Comparison of ENCODE assay signal across 27 cellular contexts in the genomic region with DNA sequence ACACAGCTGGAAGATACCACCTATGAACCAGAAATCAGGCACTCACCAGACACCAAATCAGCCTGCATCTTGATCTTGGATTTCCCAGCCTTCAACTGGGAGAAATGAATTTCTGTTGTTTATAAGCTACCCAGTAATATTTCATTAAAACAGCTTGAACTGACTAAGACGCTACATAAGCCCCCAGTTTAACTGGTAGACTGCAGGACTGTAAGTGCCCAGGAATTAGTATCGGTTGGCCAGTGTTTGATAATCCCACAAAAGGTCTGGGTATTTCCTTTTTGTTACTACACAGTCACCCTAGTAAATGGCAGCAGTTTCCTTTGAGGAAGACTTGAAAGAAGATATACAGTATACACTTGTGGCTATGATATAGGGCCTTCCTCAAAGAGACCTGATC. TPM values are rescaled to one million over a fixed set of nuclear protein-coding genes. Genes with fewer than 3 reads are reported as not detected.
DNase-seq lines count a peak whose midpoint lies in the region; ATAC-seq and TF ChIP-seq lines count a peak whose summit lies in the region.
"Had no signal": no experiment of that assay in that cellular context is flagged by ENCODE, and none has a peak within 500 bp of the region (broad histone marks: within the 10 kb centered on the region; RNA-seq: fewer than 3 reads in every experiment).

No MANE protein-coding gene starts in this region.

- H2AFZ ChIP-seq in hepatocyte (no peak overlapping the region), smooth muscle cell (ENCODE audit: low read depth) (peak overlapping the region; percentile 10), Karpas-422 (ENCODE audit: low read length) (no peak overlapping the region)
- H2AFZ ChIP-seq: parathyroid adenoma had no signal

- H3K27me3 Mint-ChIP-seq in HFFc6 (ENCODE audit: insufficient read depth) (no peaks in the 10 kb centered on the region; the same call in 1 of the 2 replicates), mesothelial cell of epicardium (ENCODE audit: low read depth) (peaks cover 2% of the 10 kb centered on the region)

- H3K36me3 Mint-ChIP-seq in HFFc6 (ENCODE audit: low read depth): no peaks in the 10 kb centered on the region
- no peaks in the 10 kb centered on the region for H3K36me3 Mint-ChIP-seq in mesothelial cell of epicardium
- H3K36me3 Mint-ChIP-seq: activated naive CD4-positive, alpha-beta T cell treated with anti-CD3 and anti-CD28 coated beads, Interleukin-2, amount 50 U/mL, for 72 hours; CD4-positive, alpha-beta memory T cell had no signal

- H3K9me3 Mint-ChIP-seq in HFFc6: no peaks in the 10 kb centered on the region
- no peaks in the 10 kb centered on the region for H3K9me3 Mint-ChIP-seq in mesothelial cell of epicardium
- H3K9me3 Mint-ChIP-seq: activated naive CD4-positive, alpha-beta T cell treated with anti-CD3 and anti-CD28 coated beads, Interleukin-2, amount 50 U/mL, for 72 hours; activated T-helper 17 cell treated with anti-CD3 and anti-CD28 coated beads, Interleukin-2, amount 50 U/mL, for 72 hours; CD4-positive, alpha-beta memory T cell; central memory CD8-positive, alpha-beta T cell; nephron progenitor cell; stimulated activated naive CD8-positive, alpha-beta T cell treated with anti-CD3 and anti-CD28 coated beads, Interleukin-15, amount 100 ng/mL, for 72 hours had no signal

- DNase-seq in HFFc6 (no peak), SJSA1 (ENCODE audit: low read depth in 1 of 2, low spot score in 2 of 2) (no peak), hepatocyte (ENCODE audit: low spot score) (no peak), smooth muscle cell (lab: John Stamatoyannopoulos, UW; ENCODE audit: unreplicated experiment) (no peak), Karpas-422 (no peak), mesothelial cell of epicardium (ENCODE audit: low spot score in 2 of 2, unreplicated experiment in 2 of 2) (no peak)
- DNase-seq: activated CD4-positive, alpha-beta T cell treated with anti-CD3 and anti-CD28 coated beads, Interleukin-2, amount 50 U/mL, for 4 hours; activated CD4-positive, CD25-positive, alpha-beta regulatory T cell; activated CD8-positive, alpha-beta memory T cell treated with anti-CD3 and anti-CD28 coated beads, Interleukin-2, amount 50 U/mL, for 4 hours; CD4-positive, alpha-beta memory T cell; GOT3; hippocampal formation; left ventricle myocardium superior; NCI-H1105 treated with DMSO at 0.1 percent for 48 hours; NCI-H2081; NCI-H774; nephron progenitor cell; right cardiac atrium; stimulated activated naive CD8-positive, alpha-beta T cell treated with anti-CD3 and anti-CD28 coated beads, Interleukin-15, amount 100 ng/mL, for 72 hours; thyroid gland had no signal

- peaks cover 9% of the 10 kb centered on the region for H3F3A ChIP-seq in smooth muscle cell (ENCODE audit: low read depth)

- H3K79me2 ChIP-seq in hepatocyte: no peaks in the 10 kb centered on the region
- H3K79me2 ChIP-seq in smooth muscle cell (ENCODE audit: low read depth): no peaks in the 10 kb centered on the region
- H3K79me2 ChIP-seq in Karpas-422 (ENCODE audit: low read length): no peaks in the 10 kb centered on the region
- H3K79me2 ChIP-seq: parathyroid adenoma had no signal

- H3K27ac Mint-ChIP-seq in HFFc6 (peak overlapping the region; percentile 80), mesothelial cell of epicardium (no peak overlapping the region)
- H3K27ac Mint-ChIP-seq: activated naive CD4-positive, alpha-beta T cell treated with anti-CD3 and anti-CD28 coated beads, Interleukin-2, amount 50 U/mL, for 72 hours; activated T-helper 17 cell treated with anti-CD3 and anti-CD28 coated beads, Interleukin-2, amount 50 U/mL, for 72 hours; nephron progenitor cell; stimulated activated naive CD8-positive, alpha-beta T cell treated with anti-CD3 and anti-CD28 coated beads, Interleukin-15, amount 100 ng/mL, for 72 hours had no signal

- H3K9ac ChIP-seq in smooth muscle cell (ENCODE audit: low read depth) (peak overlapping the region; percentile 80), Karpas-422 (ENCODE audit: low read length) (no peak overlapping the region)
- H3K9ac ChIP-seq: parathyroid adenoma had no signal

- H4K20me1 ChIP-seq in hepatocyte (ENCODE audit: insufficient read depth, poor library complexity, severe bottlenecking): no peaks in the 10 kb centered on the region
- no peaks in the 10 kb centered on the region for H4K20me1 ChIP-seq in smooth muscle cell (ENCODE audit: low read depth)
- no peaks in the 10 kb centered on the region for H4K20me1 ChIP-seq in Karpas-422 (ENCODE audit: insufficient read depth, low read depth, low read length)

- H3K27ac ChIP-seq in SJSA1 (peak overlapping the region; percentile 40), hepatocyte (peak overlapping the region; percentile 81), smooth muscle cell (ENCODE audit: low read depth) (peak overlapping the region; percentile 95), Karpas-422 (ENCODE audit: low read length) (no peak overlapping the region)
- H3K27ac ChIP-seq: parathyroid adenoma, thyroid gland had no signal

- H3K9me3 ChIP-seq in SJSA1 (replicated peaks): no peaks in the 10 kb centered on the region
- no peaks in the 10 kb centered on the region for H3K9me3 ChIP-seq in hepatocyte (ENCODE audit: low read depth)
- no peaks in the 10 kb centered on the region for H3K9me3 ChIP-seq in smooth muscle cell (replicated peaks; ENCODE audit: low read depth)
- H3K9me3 ChIP-seq in Karpas-422 (ENCODE audit: low read length): no peaks in the 10 kb centered on the region
- H3K9me3 ChIP-seq: ascending aorta, mucosa of descending colon, thyroid gland had no signal

- H3K27me3 ChIP-seq in SJSA1 (replicated peaks) (no peaks in the 10 kb centered on the region), hepatocyte (no peaks in the 10 kb centered on the region), smooth muscle cell (ENCODE audit: low read depth) (no peaks in the 10 kb centered on the region), Karpas-422 (ENCODE audit: low read length) (no peaks in the 10 kb centered on the region)
- H3K27me3 ChIP-seq: ascending aorta, thyroid gland had no signal

- H3K4me1 Mint-ChIP-seq in HFFc6 (ENCODE audit: low read depth) (peaks cover 46% of the 10 kb centered on the region), mesothelial cell of epicardium (no peaks in the 10 kb centered on the region)
- H3K4me1 Mint-ChIP-seq: activated T-helper 17 cell treated with anti-CD3 and anti-CD28 coated beads, Interleukin-2, amount 50 U/mL, for 72 hours; CD4-positive, alpha-beta memory T cell; central memory CD8-positive, alpha-beta T cell; nephron progenitor cell; stimulated activated naive CD8-positive, alpha-beta T cell treated with anti-CD3 and anti-CD28 coated beads, Interleukin-15, amount 100 ng/mL, for 72 hours had no signal

- H3K4me3 ChIP-seq in SJSA1 (no peak overlapping the region), hepatocyte (no peak overlapping the region), smooth muscle cell (no peak overlapping the region), Karpas-422 (ENCODE audit: low read length) (no peak overlapping the region)
- H3K4me3 ChIP-seq: ascending aorta, mucosa of descending colon, thyroid gland had no signal

- H3K4me1 ChIP-seq in SJSA1 (replicated peaks) (peaks cover 34% of the 10 kb centered on the region), hepatocyte (ENCODE audit: insufficient read depth) (peaks cover 10% of the 10 kb centered on the region), smooth muscle cell (ENCODE audit: low read depth) (peaks cover 16% of the 10 kb centered on the region), Karpas-422 (ENCODE audit: low read length) (no peaks in the 10 kb centered on the region)
- H3K4me1 ChIP-seq: ascending aorta, parathyroid adenoma, thyroid gland had no signal

- TF ChIP-seq CTCF in HFFc6 (IDR thresholded peaks at IDR 0.05): no peak
- TF ChIP-seq CTCF in hepatocyte (IDR thresholded peaks at IDR 0.05; ENCODE audit: poor library complexity): no peak
- TF ChIP-seq CTCF in smooth muscle cell (IDR thresholded peaks at IDR 0.05; ENCODE audit: borderline replicate concordance, insufficient read depth, poor library complexity, severe bottlenecking): no peak
- no peak for TF ChIP-seq CTCF in mesothelial cell of epicardium (IDR thresholded peaks at IDR 0.05; ENCODE audit: unreplicated experiment)

- H3K4me2 ChIP-seq in hepatocyte (no peak overlapping the region), smooth muscle cell (peak overlapping the region; percentile 50), Karpas-422 (ENCODE audit: low read depth, low read length, poor library complexity, severe bottlenecking) (no peak overlapping the region)

- no peaks in the 10 kb centered on the region for H3K9me2 ChIP-seq in hepatocyte (replicated peaks; ENCODE audit: insufficient read depth)
- H3K9me2 ChIP-seq in Karpas-422 (replicated peaks; ENCODE audit: insufficient read depth, low read length): no peaks in the 10 kb centered on the region

- H3K4me3 Mint-ChIP-seq in HFFc6: no peak overlapping the region
- no peak overlapping the region for H3K4me3 Mint-ChIP-seq in mesothelial cell of epicardium
- H3K4me3 Mint-ChIP-seq: activated T-helper 17 cell treated with anti-CD3 and anti-CD28 coated beads, Interleukin-2, amount 50 U/mL, for 72 hours; CD4-positive, alpha-beta memory T cell; central memory CD8-positive, alpha-beta T cell; nephron progenitor cell; stimulated activated naive CD8-positive, alpha-beta T cell treated with anti-CD3 and anti-CD28 coated beads, Interleukin-15, amount 100 ng/mL, for 72 hours had no signal

- 80% methylated on average over 2 of the region's 2 CpGs for WGBS in hepatocyte (ENCODE audit: low lambda C conversion rate, missing lambda C conversion rate)
- WGBS in smooth muscle cell (ENCODE audit: low lambda C conversion rate): 17% methylated on average over 2 of the region's 2 CpGs

- no peak for ATAC-seq in HG03520 (IDR thresholded peaks at IDR 0.05; ENCODE audit: unreplicated experiment)
- ATAC-seq: activated naive CD4-positive, alpha-beta T cell treated with anti-CD3 and anti-CD28 coated beads, Interleukin-2, amount 50 U/mL, for 72 hours; activated T-helper 17 cell treated with anti-CD3 and anti-CD28 coated beads, Interleukin-2, amount 50 U/mL, for 72 hours; left ventricle myocardium superior; right cardiac atrium; stimulated activated naive CD8-positive, alpha-beta T cell treated with anti-CD3 and anti-CD28 coated beads, Interleukin-15, amount 100 ng/mL, for 72 hours had no signal

- H3K36me3 ChIP-seq in SJSA1: no peaks in the 10 kb centered on the region
- H3K36me3 ChIP-seq in hepatocyte (replicated peaks; ENCODE audit: insufficient read depth, low read depth): no peaks in the 10 kb centered on the region
- no peaks in the 10 kb centered on the region for H3K36me3 ChIP-seq in smooth muscle cell (ENCODE audit: low read depth)
- no peaks in the 10 kb centered on the region for H3K36me3 ChIP-seq in Karpas-422 (ENCODE audit: insufficient read depth, low read length)
- H3K36me3 ChIP-seq: ascending aorta, thyroid gland had no signal

RNA-seq across cellular contexts. Expression of a gene that starts 7.3 kb away (rescaled TPM):
- total RNA-seq in HFFc6 (2021; fragmentation: NEBNext Ultra II Directional; extraction: Animal tissue kit (Norgen Biotek cat#: 25700)): 10 to 100 TPM; 19.8 to 26.0 (median 22.3) TPM
- 13.9 and 22.2 TPM in 2 replicates for total RNA-seq in SJSA1 (2014; rRNA removed; shearing (Covaris generic))
- 40.2 and 42.3 TPM in 2 replicates for total RNA-seq in hepatocyte
- 8.3 and 14.3 TPM in 2 replicates for polyA plus RNA-seq in hepatocyte
- 28.2 and 29.9 TPM in 2 replicates for total RNA-seq in smooth muscle cell
- 8.6 and 13.3 TPM in 2 replicates for polyA plus RNA-seq in smooth muscle cell
- total RNA-seq in Karpas-422 (2014; rRNA removed; shearing (Covaris generic); ENCODE audit: low replicate concordance): 22.0 and 40.6 TPM in 2 replicates
- total RNA-seq in mesothelial cell of epicardium: 15.2 to 15.5 TPM (median 15.3 TPM) in 3 replicates
